In genomic region chrX:74450803-74451449, GRCh38 we compare ENCODE assay signal across 11 cellular contexts. TPM values are rescaled to one million over a fixed set of nuclear protein-coding genes. Genes with fewer than 3 reads are reported as not detected.
DNase-seq lines count a peak whose midpoint lies in the region; ATAC-seq, FAIRE-seq and TF ChIP-seq lines count a peak whose summit lies in the region.
"Had no signal": no experiment of that assay in that cellular context is flagged by ENCODE, and none has a peak within 500 bp of the region (broad histone marks: within the 10 kb centered on the region; RNA-seq: fewer than 3 reads in every experiment).

No MANE protein-coding gene starts in this region.

- no peak overlapping the region for H3K27ac ChIP-seq in right cardiac atrium (ENCODE audit: low read length)
- H3K27ac ChIP-seq in right atrium auricular region: peak overlapping the region in 1 of 2 donors; percentile 1
- H3K27ac ChIP-seq in SJSA1: peak overlapping the region; percentile 76
- no peak overlapping the region for H3K27ac ChIP-seq in upper lobe of right lung
- H3K27ac ChIP-seq in kidney (ENCODE audit: low read depth in 2 of 2, low read length in 2 of 2): no peak overlapping the region

- no peak overlapping the region for H3K4me3 Mint-ChIP-seq in type B pancreatic cell

- no peak overlapping the region for H3K4me3 ChIP-seq in right cardiac atrium (ENCODE audit: low read length)
- no peak overlapping the region for H3K4me3 ChIP-seq in right atrium auricular region
- no peak overlapping the region for H3K4me3 ChIP-seq in SJSA1
- no peak overlapping the region for H3K4me3 ChIP-seq in fibroblast of the aortic adventitia (ENCODE audit: low read depth, low read length)
- no peak overlapping the region for H3K4me3 ChIP-seq in upper lobe of right lung
- no peak overlapping the region for H3K4me3 ChIP-seq in kidney (ENCODE audit: low read length in 2 of 2)

- no peak for DNase-seq in right cardiac atrium
- DNase-seq in right atrium auricular region (ENCODE audit: low spot score): no peak
- peak; percentile 44 to 59 for DNase-seq in SJSA1 (ENCODE audit: low read depth in 1 of 2, low spot score in 2 of 2)
- DNase-seq in fibroblast of the aortic adventitia (ENCODE audit: low read depth): peak; percentile 92
- no peak for DNase-seq in upper lobe of right lung
- no peak for DNase-seq in kidney
- no peak for DNase-seq in type B pancreatic cell (ENCODE audit: extremely low spot score, unreplicated experiment)
- DNase-seq: cortex of kidney, midbrain had no signal

- no peaks in the 10 kb centered on the region for H3K36me3 Mint-ChIP-seq in type B pancreatic cell

- peaks cover 3% of the 10 kb centered on the region for H3K9me3 Mint-ChIP-seq in type B pancreatic cell

- H3K4me1 ChIP-seq in right cardiac atrium (ENCODE audit: control insufficient read depth, insufficient read depth, low read length) (peaks cover 1% of the 10 kb centered on the region), right atrium auricular region (no peaks in the 10 kb centered on the region), SJSA1 (replicated peaks) (peaks cover 21% of the 10 kb centered on the region), upper lobe of right lung (no peaks in the 10 kb centered on the region), kidney (ENCODE audit: control insufficient read depth in 1 of 2, insufficient read depth in 1 of 2, low read depth in 1 of 2, low read length in 2 of 2) (no peaks in the 10 kb centered on the region)

- no peak overlapping the region for H3K27ac Mint-ChIP-seq in type B pancreatic cell

- TF ChIP-seq POLR2A in GM18505 (IDR thresholded peaks at IDR 0.05; ENCODE audit: borderline replicate concordance, extremely low read depth, insufficient read depth, insufficient read length): no peak

- H3K27me3 Mint-ChIP-seq in type B pancreatic cell: no peaks in the 10 kb centered on the region

- ATAC-seq in right cardiac atrium: peak; percentile 31 to 61
- peak; percentile 58 for ATAC-seq in upper lobe of right lung
- ATAC-seq in GM18505 (IDR thresholded peaks at IDR 0.05; ENCODE audit: unreplicated experiment): no peak

- no peak for FAIRE-seq in kidney (lab: Jason Lieb, UNC)
- FAIRE-seq: TTC549 had no signal

- intact Hi-C loops in right cardiac atrium (cut with DNase I): no loop called here
- intact Hi-C loops in upper lobe of right lung (cut with DNase I): no loop called here
- intact Hi-C loops in kidney (cut with DNase I): no loop called here

- no peak overlapping the region for H3K9ac ChIP-seq in kidney (ENCODE audit: low read length in 2 of 2)

- H3K9me3 ChIP-seq in right cardiac atrium (ENCODE audit: control insufficient read depth, low read length) (no peaks in the 10 kb centered on the region), right atrium auricular region (no peaks in the 10 kb centered on the region), SJSA1 (replicated peaks) (no peaks in the 10 kb centered on the region), upper lobe of right lung (no peaks in the 10 kb centered on the region), kidney (ENCODE audit: control insufficient read depth in 1 of 2, low read length in 2 of 2) (no peaks in the 10 kb centered on the region)

- H3K27me3 ChIP-seq in right cardiac atrium (ENCODE audit: control insufficient read depth, insufficient read depth) (no peaks in the 10 kb centered on the region), right atrium auricular region (peaks cover 0 to 4% of the 10 kb centered on the region in 2 donors), SJSA1 (replicated peaks) (no peaks in the 10 kb centered on the region), upper lobe of right lung (no peaks in the 10 kb centered on the region)

- 63% methylated on average over 1 of the region's 1 CpG for WGBS in right cardiac atrium

- H3K4me1 Mint-ChIP-seq in type B pancreatic cell (ENCODE audit: unreplicated experiment): no peaks in the 10 kb centered on the region

- H3K36me3 ChIP-seq in right atrium auricular region: no peaks in the 10 kb centered on the region
- no peaks in the 10 kb centered on the region for H3K36me3 ChIP-seq in SJSA1
- no peaks in the 10 kb centered on the region for H3K36me3 ChIP-seq in upper lobe of right lung
- H3K36me3 ChIP-seq in kidney (ENCODE audit: control insufficient read depth in 1 of 2, insufficient read depth in 2 of 2, low read length in 2 of 2): no peaks in the 10 kb centered on the region

- TF ChIP-seq CTCF in right atrium auricular region (IDR thresholded peaks at IDR 0.05): no peak
- TF ChIP-seq CTCF in fibroblast of the aortic adventitia (IDR thresholded peaks at IDR 0.05; ENCODE audit: insufficient read depth, low read length): no peak
- TF ChIP-seq CTCF in upper lobe of right lung (IDR thresholded peaks at IDR 0.05): no peak
- TF ChIP-seq CTCF in kidney (IDR thresholded peaks at IDR 0.05; ENCODE audit: borderline replicate concordance, extremely low read depth, insufficient read depth): no peak
- no peak for TF ChIP-seq CTCF in type B pancreatic cell (conservative IDR thresholded peaks at IDR 0.05)

RNA-seq across cellular contexts. Expression of gene SLC16A2, which starts 29.6 kb away (rescaled TPM):
- 10 to 100 TPM; 11.5 to 17.7 (median 12.9) TPM for total RNA-seq in right cardiac atrium
- 6.8 TPM for polyA plus RNA-seq in right cardiac atrium
- 1 to 10 TPM; 6.4 to 8.3 TPM for total RNA-seq in right atrium auricular region
- 11.9 and 14.1 TPM in 2 replicates for total RNA-seq in SJSA1 (2014; rRNA removed; shearing (Covaris generic))
- 5.9 and 28.5 TPM in 2 replicates for total RNA-seq in fibroblast of the aortic adventitia (ENCODE audit: low replicate concordance)
- total RNA-seq in upper lobe of right lung: 8.1 TPM
- total RNA-seq in kidney: 13.8 TPM
- 17.2 TPM for polyA plus RNA-seq in kidney (ENCODE audit: insufficient read depth, low read depth, low replicate concordance)
- 10.0 and 17.0 TPM in 2 replicates for total RNA-seq in type B pancreatic cell (ENCODE audit: low replicate concordance)

Comparison
In these comparisons a context has a peak if more than half of its experiments do, and no peak if none do; other contexts are left out.
1. DNase-seq: peak in SJSA1 (2 of 2) and fibroblast of the aortic adventitia (single experiment); none in right cardiac atrium (0 of 3), right atrium auricular region (single experiment), upper lobe of right lung (single experiment), kidney (single experiment) and type B pancreatic cell (single experiment).